ENCODE assay signal across 2 cellular contexts in genomic region chr5:72558383-72558782, GRCh38.
TF ChIP-seq lines count a peak whose summit lies in the region.

No MANE protein-coding gene starts in this region.

TF ChIP-seq in SK-N-SH, 30 proteins besides CTCF, POLR2A, EP300 and RAD21 (continued from another document):
- TF ChIP-seq IRF3 (IDR thresholded peaks at IDR 0.05; ENCODE audit: low read depth, low read length) (no peak), TEAD4 (IDR thresholded peaks at IDR 0.05; ENCODE audit: borderline replicate concordance, insufficient read depth) (no peak), GABPA (IDR thresholded peaks at IDR 0.05; ENCODE audit: low read depth) (no peak), FOXJ3 (CRISPR knock-in tag; IDR thresholded peaks at IDR 0.05) (no peak), TCF12 (IDR thresholded peaks at IDR 0.05) (no peak), FOSL2 (IDR thresholded peaks at IDR 0.05; ENCODE audit: borderline replicate concordance, low read depth) (no peak), MAX (IDR thresholded peaks at IDR 0.05; ENCODE audit: low read depth) (no peak), CHD2 (IDR thresholded peaks at IDR 0.05; ENCODE audit: low read length, partially characterized antibody) (no peak), GATA2 (CRISPR knock-in tag; IDR thresholded peaks at IDR 0.05) (no peak), POLR2AphosphoS5 (IDR thresholded peaks at IDR 0.05; ENCODE audit: low read depth, low read length) (no peak), MXI1 (IDR thresholded peaks at IDR 0.05; ENCODE audit: low read depth, low read length) (no peak), PBX3 (IDR thresholded peaks at IDR 0.05) (no peak)
- TF ChIP-seq, protein P1, sequence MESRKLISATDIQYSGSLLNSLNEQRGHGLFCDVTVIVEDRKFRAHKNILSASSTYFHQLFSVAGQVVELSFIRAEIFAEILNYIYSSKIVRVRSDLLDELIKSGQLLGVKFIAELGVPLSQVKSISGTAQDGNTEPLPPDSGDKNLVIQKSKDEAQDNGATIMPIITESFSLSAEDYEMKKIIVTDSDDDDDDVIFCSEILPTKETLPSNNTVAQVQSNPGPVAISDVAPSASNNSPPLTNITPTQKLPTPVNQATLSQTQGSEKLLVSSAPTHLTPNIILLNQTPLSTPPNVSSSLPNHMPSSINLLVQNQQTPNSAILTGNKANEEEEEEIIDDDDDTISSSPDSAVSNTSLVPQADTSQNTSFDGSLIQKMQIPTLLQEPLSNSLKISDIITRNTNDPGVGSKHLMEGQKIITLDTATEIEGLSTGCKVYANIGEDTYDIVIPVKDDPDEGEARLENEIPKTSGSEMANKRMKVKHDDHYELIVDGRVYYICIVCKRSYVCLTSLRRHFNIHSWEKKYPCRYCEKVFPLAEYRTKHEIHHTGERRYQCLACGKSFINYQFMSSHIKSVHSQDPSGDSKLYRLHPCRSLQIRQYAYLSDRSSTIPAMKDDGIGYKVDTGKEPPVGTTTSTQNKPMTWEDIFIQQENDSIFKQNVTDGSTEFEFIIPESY (IDR thresholded peaks at IDR 0.05; ENCODE audit: borderline replicate concordance, low read depth) = no peak

TF ChIP-seq in SK-N-SH treated with all-trans-retinoic acid at 6 μM for 48 hours, 23 proteins besides CTCF, POLR2A, EP300 and RAD21:
- TF ChIP-seq, protein P2, sequence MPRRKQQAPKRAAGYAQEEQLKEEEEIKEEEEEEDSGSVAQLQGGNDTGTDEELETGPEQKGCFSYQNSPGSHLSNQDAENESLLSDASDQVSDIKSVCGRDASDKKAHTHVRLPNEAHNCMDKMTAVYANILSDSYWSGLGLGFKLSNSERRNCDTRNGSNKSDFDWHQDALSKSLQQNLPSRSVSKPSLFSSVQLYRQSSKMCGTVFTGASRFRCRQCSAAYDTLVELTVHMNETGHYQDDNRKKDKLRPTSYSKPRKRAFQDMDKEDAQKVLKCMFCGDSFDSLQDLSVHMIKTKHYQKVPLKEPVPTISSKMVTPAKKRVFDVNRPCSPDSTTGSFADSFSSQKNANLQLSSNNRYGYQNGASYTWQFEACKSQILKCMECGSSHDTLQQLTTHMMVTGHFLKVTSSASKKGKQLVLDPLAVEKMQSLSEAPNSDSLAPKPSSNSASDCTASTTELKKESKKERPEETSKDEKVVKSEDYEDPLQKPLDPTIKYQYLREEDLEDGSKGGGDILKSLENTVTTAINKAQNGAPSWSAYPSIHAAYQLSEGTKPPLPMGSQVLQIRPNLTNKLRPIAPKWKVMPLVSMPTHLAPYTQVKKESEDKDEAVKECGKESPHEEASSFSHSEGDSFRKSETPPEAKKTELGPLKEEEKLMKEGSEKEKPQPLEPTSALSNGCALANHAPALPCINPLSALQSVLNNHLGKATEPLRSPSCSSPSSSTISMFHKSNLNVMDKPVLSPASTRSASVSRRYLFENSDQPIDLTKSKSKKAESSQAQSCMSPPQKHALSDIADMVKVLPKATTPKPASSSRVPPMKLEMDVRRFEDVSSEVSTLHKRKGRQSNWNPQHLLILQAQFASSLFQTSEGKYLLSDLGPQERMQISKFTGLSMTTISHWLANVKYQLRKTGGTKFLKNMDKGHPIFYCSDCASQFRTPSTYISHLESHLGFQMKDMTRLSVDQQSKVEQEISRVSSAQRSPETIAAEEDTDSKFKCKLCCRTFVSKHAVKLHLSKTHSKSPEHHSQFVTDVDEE (CRISPR knock-in tag; IDR thresholded peaks at IDR 0.05) = no peak
- TF ChIP-seq SNAI2 (CRISPR knock-in tag; IDR thresholded peaks at IDR 0.05) (no peak), ZNF565 (CRISPR knock-in tag; conservative IDR thresholded peaks at IDR 0.05; ENCODE audit: low read depth) (no peak), ARNTL (CRISPR knock-in tag; IDR thresholded peaks at IDR 0.05; ENCODE audit: borderline replicate concordance, low read depth) (no peak), BACH2 (CRISPR knock-in tag; IDR thresholded peaks at IDR 0.05; ENCODE audit: borderline replicate concordance) (no peak), OSR1 (CRISPR knock-in tag; IDR thresholded peaks at IDR 0.05) (no peak), RARB (CRISPR knock-in tag; IDR thresholded peaks at IDR 0.05) (no peak), TCF4 (CRISPR knock-in tag; IDR thresholded peaks at IDR 0.05; ENCODE audit: borderline replicate concordance) (no peak)
- TF ChIP-seq, protein P3, sequence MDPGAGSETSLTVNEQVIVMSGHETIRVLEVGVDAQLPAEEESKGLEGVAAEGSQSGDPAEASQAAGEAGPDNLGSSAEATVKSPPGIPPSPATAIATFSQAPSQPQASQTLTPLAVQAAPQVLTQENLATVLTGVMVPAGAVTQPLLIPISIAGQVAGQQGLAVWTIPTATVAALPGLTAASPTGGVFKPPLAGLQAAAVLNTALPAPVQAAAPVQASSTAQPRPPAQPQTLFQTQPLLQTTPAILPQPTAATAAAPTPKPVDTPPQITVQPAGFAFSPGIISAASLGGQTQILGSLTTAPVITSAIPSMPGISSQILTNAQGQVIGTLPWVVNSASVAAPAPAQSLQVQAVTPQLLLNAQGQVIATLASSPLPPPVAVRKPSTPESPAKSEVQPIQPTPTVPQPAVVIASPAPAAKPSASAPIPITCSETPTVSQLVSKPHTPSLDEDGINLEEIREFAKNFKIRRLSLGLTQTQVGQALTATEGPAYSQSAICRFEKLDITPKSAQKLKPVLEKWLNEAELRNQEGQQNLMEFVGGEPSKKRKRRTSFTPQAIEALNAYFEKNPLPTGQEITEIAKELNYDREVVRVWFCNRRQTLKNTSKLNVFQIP (CRISPR knock-in tag; IDR thresholded peaks at IDR 0.05; ENCODE audit: borderline replicate concordance, low read depth) = no peak
- TF ChIP-seq, protein P4, sequence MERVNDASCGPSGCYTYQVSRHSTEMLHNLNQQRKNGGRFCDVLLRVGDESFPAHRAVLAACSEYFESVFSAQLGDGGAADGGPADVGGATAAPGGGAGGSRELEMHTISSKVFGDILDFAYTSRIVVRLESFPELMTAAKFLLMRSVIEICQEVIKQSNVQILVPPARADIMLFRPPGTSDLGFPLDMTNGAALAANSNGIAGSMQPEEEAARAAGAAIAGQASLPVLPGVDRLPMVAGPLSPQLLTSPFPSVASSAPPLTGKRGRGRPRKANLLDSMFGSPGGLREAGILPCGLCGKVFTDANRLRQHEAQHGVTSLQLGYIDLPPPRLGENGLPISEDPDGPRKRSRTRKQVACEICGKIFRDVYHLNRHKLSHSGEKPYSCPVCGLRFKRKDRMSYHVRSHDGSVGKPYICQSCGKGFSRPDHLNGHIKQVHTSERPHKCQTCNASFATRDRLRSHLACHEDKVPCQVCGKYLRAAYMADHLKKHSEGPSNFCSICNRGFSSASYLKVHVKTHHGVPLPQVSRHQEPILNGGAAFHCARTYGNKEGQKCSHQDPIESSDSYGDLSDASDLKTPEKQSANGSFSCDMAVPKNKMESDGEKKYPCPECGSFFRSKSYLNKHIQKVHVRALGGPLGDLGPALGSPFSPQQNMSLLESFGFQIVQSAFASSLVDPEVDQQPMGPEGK (CRISPR knock-in tag; IDR thresholded peaks at IDR 0.05; ENCODE audit: borderline replicate concordance) = no peak
